Comparison of ENCODE assay signal across 10 cellular contexts in the genomic region with DNA sequence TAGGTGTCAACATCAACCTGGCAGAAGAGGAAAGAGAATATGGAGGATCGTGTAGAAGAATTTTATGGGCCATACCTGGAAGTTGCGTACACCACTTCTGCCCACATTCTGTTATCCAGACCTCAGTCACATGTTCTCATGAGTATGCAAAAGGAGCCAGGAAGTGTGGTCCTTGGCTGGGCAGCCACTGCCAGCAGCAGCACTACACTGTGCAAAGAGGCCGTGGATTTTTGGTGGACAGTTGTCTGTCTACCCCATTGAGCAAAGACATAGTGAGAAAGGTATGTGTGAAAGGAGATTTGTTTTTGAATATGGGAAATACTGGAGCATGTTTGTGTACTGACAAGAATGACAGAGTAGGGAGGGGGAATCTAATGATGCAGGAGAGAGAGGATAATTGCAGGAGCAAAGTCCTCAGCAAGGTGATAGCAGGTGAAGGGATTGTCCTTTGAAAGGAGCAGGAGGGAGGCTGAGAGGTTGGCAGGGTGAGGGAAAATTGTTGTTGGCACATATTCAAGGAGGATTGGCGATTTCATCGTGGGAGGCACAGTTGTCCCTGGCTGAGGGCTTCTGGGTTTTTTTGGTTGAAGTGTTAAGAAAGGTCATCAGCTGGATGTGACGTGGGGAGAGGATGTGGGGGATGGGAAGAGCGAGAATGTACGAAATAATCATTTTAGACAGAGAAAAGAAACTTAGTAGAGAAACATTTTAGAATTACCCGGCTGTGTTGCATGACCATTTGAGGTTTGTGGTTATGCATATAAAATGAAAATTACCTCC.
DNase-seq lines count a peak whose midpoint lies in the region; ATAC-seq and TF ChIP-seq lines count a peak whose summit lies in the region.
"Had no signal": no experiment of that assay in that cellular context is flagged by ENCODE, and none has a peak within 500 bp of the region (broad histone marks: within the 10 kb centered on the region; RNA-seq: fewer than 3 reads in every experiment).

No MANE protein-coding gene starts in this region.

- 46 to 48% methylated on average over 9 of the region's 9 CpGs for WGBS in GM23248 (ENCODE audit: low coverage in 1 of 2, low lambda C conversion rate in 2 of 2, missing lambda C conversion rate in 2 of 2), 2 experiments
- WGBS in smooth muscle cell (ENCODE audit: low lambda C conversion rate) = 80% methylated on average over 9 of the region's 9 CpGs

- no peak for ATAC-seq in GM21717 (IDR thresholded peaks at IDR 0.05; ENCODE audit: unreplicated experiment)

- H2AFZ ChIP-seq in GM23248 = no peak overlapping the region
- no peak overlapping the region for H2AFZ ChIP-seq in smooth muscle cell (ENCODE audit: low read depth)

- H3K4me1 ChIP-seq in GM23248 (ENCODE audit: insufficient read depth) = no peaks in the 10 kb centered on the region
- no peaks in the 10 kb centered on the region for H3K4me1 ChIP-seq in smooth muscle cell (ENCODE audit: low read depth)

- H3K4me3 ChIP-seq in GM23248 (no peak overlapping the region), smooth muscle cell (no peak overlapping the region)

- H3K4me2 ChIP-seq in GM23248 (ENCODE audit: unreplicated experiment) (peak overlapping the region; percentile 1), smooth muscle cell (no peak overlapping the region)

- no peak overlapping the region for H3K9ac ChIP-seq in GM23248
- H3K9ac ChIP-seq in smooth muscle cell (ENCODE audit: low read depth) = no peak overlapping the region

- H3F3A ChIP-seq in GM23248 (ENCODE audit: insufficient read depth) (0 out of 2 replicates have a peak, but pooled peaks cover 4% of the 10 kb centered on the region), smooth muscle cell (ENCODE audit: low read depth) (peaks cover 4% of the 10 kb centered on the region)

- no peak overlapping the region for H3K27ac ChIP-seq in GM23248
- no peak overlapping the region for H3K27ac ChIP-seq in smooth muscle cell (ENCODE audit: low read depth)

- TF ChIP-seq CTCF in smooth muscle cell (IDR thresholded peaks at IDR 0.05; ENCODE audit: borderline replicate concordance, insufficient read depth, poor library complexity, severe bottlenecking) = no peak

- H3K27me3 ChIP-seq in GM23248 (replicated peaks; ENCODE audit: insufficient read depth) (no peaks in the 10 kb centered on the region), smooth muscle cell (ENCODE audit: low read depth) (no peaks in the 10 kb centered on the region)

- in situ Hi-C loops in GM23248 (cut with MboI) = no loop called here

- H3K9me2 ChIP-seq in GM23248 (ENCODE audit: insufficient read depth) = no peaks in the 10 kb centered on the region

- H3K79me2 ChIP-seq in GM23248 (ENCODE audit: insufficient read depth) (no peaks in the 10 kb centered on the region), smooth muscle cell (ENCODE audit: low read depth) (no peaks in the 10 kb centered on the region)

- H4K20me1 ChIP-seq in GM23248 (ENCODE audit: insufficient read depth) (no peaks in the 10 kb centered on the region), smooth muscle cell (ENCODE audit: low read depth) (no peaks in the 10 kb centered on the region)

- DNase-seq in DMS79 treated with DMSO at 0.1 percent for 48 hours (lab: John Stamatoyannopoulos, UW) = peak; percentile 68
- no peak for DNase-seq in GM23248
- DNase-seq in NCI-H2029 treated with DMSO at 0.1 percent for 48 hours (lab: John Stamatoyannopoulos, UW) = peak; percentile 27
- DNase-seq in ecto neural progenitor cell (ENCODE audit: low spot score) = peak; percentile 24
- no peak for DNase-seq in germinal center (ENCODE audit: low spot score)
- no peak for DNase-seq in smooth muscle cell (lab: John Stamatoyannopoulos, UW; ENCODE audit: unreplicated experiment)
- no peak for DNase-seq in DMS153 treated with DMSO at 0.1 percent for 48 hours (lab: John Stamatoyannopoulos, UW; ENCODE audit: unreplicated experiment)
- DNase-seq: activated T-cell treated with anti-CD3 and anti-CD28 coated beads, Interleukin-2, amount 50 U/mL, for 48 hours; NCI-H187 had no signal

- H3K9me3 ChIP-seq in GM23248 (ENCODE audit: low read depth) (no peaks in the 10 kb centered on the region), smooth muscle cell (replicated peaks; ENCODE audit: low read depth) (no peaks in the 10 kb centered on the region)

- H3K36me3 ChIP-seq in GM23248 (ENCODE audit: low read depth) = no peaks in the 10 kb centered on the region
- no peaks in the 10 kb centered on the region for H3K36me3 ChIP-seq in smooth muscle cell (ENCODE audit: low read depth)

Comparison
In these comparisons a context has a peak if more than half of its experiments do, and no peak if none do; other contexts are left out.
1. DNase-seq: peak in DMS79 treated with DMSO at 0.1 percent for 48 hours (single experiment), NCI-H2029 treated with DMSO at 0.1 percent for 48 hours (single experiment) and ecto neural progenitor cell (single experiment); none in GM23248 (single experiment), germinal center (single experiment), smooth muscle cell (single experiment) and DMS153 treated with DMSO at 0.1 percent for 48 hours (single experiment).